Comparison of ENCODE assay signal across 1 cellular context in genomic region chr2:68190991-68191731, GRCh38.
TF ChIP-seq lines count a peak whose summit lies in the region.

No MANE protein-coding gene starts in this region.

TF ChIP-seq in IMR-90, 13 proteins besides CTCF, POLR2A, EP300 and RAD21 (continued from another document):
- TF ChIP-seq USF2 (IDR thresholded peaks at IDR 0.05; ENCODE audit: low read depth, low read length): no peak
- peak; percentile 88 for TF ChIP-seq FOS (IDR thresholded peaks at IDR 0.05; ENCODE audit: low read depth, low read length)
- no peak for TF ChIP-seq SMC3 (IDR thresholded peaks at IDR 0.05; ENCODE audit: low read depth, low read length)
- TF ChIP-seq MXI1 (IDR thresholded peaks at IDR 0.05; ENCODE audit: borderline replicate concordance, low read depth, low read length): no peak
- TF ChIP-seq MAFK (IDR thresholded peaks at IDR 0.05; ENCODE audit: low read depth, low read length): peak; percentile 27; the same call in 1 of the 2 replicates
- no peak for TF ChIP-seq CHD1 (IDR thresholded peaks at IDR 0.05; ENCODE audit: low read depth, low read length)
- peak; percentile 92 for TF ChIP-seq CEBPB (IDR thresholded peaks at IDR 0.05; ENCODE audit: low read depth, low read length)
